ENCODE assay signal across 8 cellular contexts in genomic region chr19:49808762-49809154, GRCh38. TPM values are rescaled to one million over a fixed set of nuclear protein-coding genes. Genes with fewer than 3 reads are reported as not detected.
A peak's percentile ranks its signal among the peaks of the same experiment; 100 is the strongest.
DNase-seq lines count a peak whose midpoint lies in the region; ATAC-seq and TF ChIP-seq lines count a peak whose summit lies in the region.

No MANE protein-coding gene starts in this region.

- peaks cover 51% of the 10 kb centered on the region for H3F3A ChIP-seq in neural progenitor cell (ENCODE audit: low read depth)

- H3K9me3 ChIP-seq in gastroesophageal sphincter (no peaks in the 10 kb centered on the region), neural progenitor cell (ENCODE audit: low read depth) (no peaks in the 10 kb centered on the region)

- H3K27me3 ChIP-seq in gastroesophageal sphincter = no peaks in the 10 kb centered on the region
- H3K27me3 ChIP-seq in neural progenitor cell = no peaks in the 10 kb centered on the region

- no peak overlapping the region for H3K9ac ChIP-seq in neural progenitor cell

- DNase-seq in SKM-1 treated with dmso at 0.1 percent for 144 hours (lab: John Stamatoyannopoulos, UW; ENCODE audit: unreplicated experiment) = peak; percentile 9
- DNase-seq in SKM-1 (lab: John Stamatoyannopoulos, UW; ENCODE audit: unreplicated experiment) = no peak
- DNase-seq in SK-MEL-5 (ENCODE audit: low read depth, low spot score) = peak; percentile 82
- DNase-seq in activated naive CD4-positive, alpha-beta T cell treated with anti-CD3 and anti-CD28 coated beads, Interleukin-2, amount 50 U/mL, for 16 hours = peak; percentile 84
- DNase-seq in neural progenitor cell (ENCODE audit: low spot score) = peak; percentile 99
- DNase-seq in SHP77 treated with DMSO at 0.1 percent for 48 hours (lab: John Stamatoyannopoulos, UW) = no peak

- no peak for TF ChIP-seq EP300 in gastroesophageal sphincter (IDR thresholded peaks at IDR 0.05)

- H3K4me3 Mint-ChIP-seq in neural progenitor cell = peak overlapping the region; percentile 90
- H3K4me3 Mint-ChIP-seq in stimulated activated naive CD8-positive, alpha-beta T cell treated with anti-CD3 and anti-CD28 coated beads, Interleukin-15, Interleukin-2, amounts not matched to agents 100 ng/mL and 50 ng/mL, for 24 hours = peak overlapping the region; percentile 81

- peaks cover 11% of the 10 kb centered on the region for H4K20me1 ChIP-seq in neural progenitor cell (ENCODE audit: low read depth)

- H3K4me1 ChIP-seq in gastroesophageal sphincter (peaks cover 0 to 43% (median 11%) of the 10 kb centered on the region in 3 donors), neural progenitor cell (peaks cover 15% of the 10 kb centered on the region)

- H3K4me3 ChIP-seq in gastroesophageal sphincter = peak overlapping the region; percentile 68 to 80
- peak overlapping the region; percentile 49 for H3K4me3 ChIP-seq in neural progenitor cell

- peaks cover 34% of the 10 kb centered on the region for H3K4me1 Mint-ChIP-seq in neural progenitor cell
- peaks cover 39% of the 10 kb centered on the region for H3K4me1 Mint-ChIP-seq in stimulated activated naive CD8-positive, alpha-beta T cell treated with anti-CD3 and anti-CD28 coated beads, Interleukin-15, Interleukin-2, amounts not matched to agents 100 ng/mL and 50 ng/mL, for 24 hours (ENCODE audit: low read depth)

- peak in 1 of 2 donors; percentile 7 for TF ChIP-seq POLR2A in gastroesophageal sphincter (IDR thresholded peaks at IDR 0.05)

- peaks cover 9% of the 10 kb centered on the region for H3K79me2 ChIP-seq in neural progenitor cell (ENCODE audit: low read depth)

- peak overlapping the region; percentile 78 for H3K4me2 ChIP-seq in neural progenitor cell

- H3K9me3 Mint-ChIP-seq in neural progenitor cell = no peaks in the 10 kb centered on the region
- H3K9me3 Mint-ChIP-seq in stimulated activated naive CD8-positive, alpha-beta T cell treated with anti-CD3 and anti-CD28 coated beads, Interleukin-15, Interleukin-2, amounts not matched to agents 100 ng/mL and 50 ng/mL, for 24 hours = no peaks in the 10 kb centered on the region

- H3K27me3 Mint-ChIP-seq in neural progenitor cell (ENCODE audit: insufficient read depth, low read depth) = peaks cover 7% of the 10 kb centered on the region
- no peaks in the 10 kb centered on the region for H3K27me3 Mint-ChIP-seq in stimulated activated naive CD8-positive, alpha-beta T cell treated with anti-CD3 and anti-CD28 coated beads, Interleukin-15, Interleukin-2, amounts not matched to agents 100 ng/mL and 50 ng/mL, for 24 hours

- peaks cover 5% of the 10 kb centered on the region for H3K36me3 Mint-ChIP-seq in neural progenitor cell
- H3K36me3 Mint-ChIP-seq in stimulated activated naive CD8-positive, alpha-beta T cell treated with anti-CD3 and anti-CD28 coated beads, Interleukin-15, Interleukin-2, amounts not matched to agents 100 ng/mL and 50 ng/mL, for 24 hours (ENCODE audit: low read depth) = peaks cover 7% of the 10 kb centered on the region

- peak overlapping the region; percentile 95 for H3K27ac Mint-ChIP-seq in neural progenitor cell
- no peak overlapping the region for H3K27ac Mint-ChIP-seq in stimulated activated naive CD8-positive, alpha-beta T cell treated with anti-CD3 and anti-CD28 coated beads, Interleukin-15, Interleukin-2, amounts not matched to agents 100 ng/mL and 50 ng/mL, for 24 hours

- peak overlapping the region; percentile 55 to 92 (median 86) for H3K27ac ChIP-seq in gastroesophageal sphincter
- H3K27ac ChIP-seq in neural progenitor cell = no peak overlapping the region

- H3K36me3 ChIP-seq in gastroesophageal sphincter = peaks cover 0 to 41% of the 10 kb centered on the region in 2 donors
- H3K36me3 ChIP-seq in neural progenitor cell = no peaks in the 10 kb centered on the region

- WGBS in gastroesophageal sphincter (ENCODE audit: low coverage in 1 of 2), 2 donors = 0% methylated on average over 4 to 12 of the region's 27 CpGs

- H2AFZ ChIP-seq in neural progenitor cell (replicated peaks) = peak overlapping the region; percentile 22

- in situ Hi-C loops in SK-MEL-5 (cut with HindIII; ENCODE audit: low pct_unique_long_range_greater_than_20kb, low sequenced_read_pairs) = no loop called here

- peak in 1 of 4 experiments; percentile 17 for TF ChIP-seq CTCF in gastroesophageal sphincter (IDR thresholded peaks at IDR 0.05)
- TF ChIP-seq CTCF in neural progenitor cell (IDR thresholded peaks at IDR 0.05) = no peak

- ATAC-seq in gastroesophageal sphincter = peak; percentile 62

RNA-seq across cellular contexts. Expression of gene FUZ, which starts 4.3 kb away (rescaled TPM):
- 29.2 and 31.0 TPM in 2 replicates for total RNA-seq in SK-MEL-5 (2014; rRNA removed; shearing (Covaris generic))
- polyA plus RNA-seq in SK-MEL-5 (2015; cell fraction: cytosol; rRNA removed) = 28.3 and 31.1 TPM in 2 replicates
- 31.5 and 48.9 TPM in 2 replicates for polyA plus RNA-seq in SK-MEL-5 (2015; cell fraction: nucleus; rRNA removed)
- total RNA-seq in gastroesophageal sphincter = 10 to 100 TPM; 14.8 to 23.0 (median 20.1) TPM
- total RNA-seq in neural progenitor cell (ENCODE audit: low replicate concordance) = 24.6 and 37.8 TPM in 2 replicates

RNA-seq across cellular contexts. Expression of gene MED25, which starts 9.3 kb away (rescaled TPM):
- total RNA-seq in SK-MEL-5 (2014; rRNA removed; shearing (Covaris generic)) = 7.8 and 8.2 TPM in 2 replicates
- 26.8 and 28.8 TPM in 2 replicates for polyA plus RNA-seq in SK-MEL-5 (2015; cell fraction: cytosol; rRNA removed)
- 50.1 and 78.7 TPM in 2 replicates for polyA plus RNA-seq in SK-MEL-5 (2015; cell fraction: nucleus; rRNA removed)
- total RNA-seq in gastroesophageal sphincter (10 to 100 TPM; 26.7 to 36.1 (median 28.7) TPM), neural progenitor cell (ENCODE audit: low replicate concordance) (44.9 and 54.1 TPM in 2 replicates)

RNA-seq across cellular contexts. Expression of gene AP2A1, which starts 42.0 kb away (rescaled TPM):
- total RNA-seq in SK-MEL-5 (2014; rRNA removed; shearing (Covaris generic)) = 23.1 and 29.0 TPM in 2 replicates
- 85.2 and 105 TPM in 2 replicates for polyA plus RNA-seq in SK-MEL-5 (2015; cell fraction: cytosol; rRNA removed)
- 67.5 and 82.9 TPM in 2 replicates for polyA plus RNA-seq in SK-MEL-5 (2015; cell fraction: nucleus; rRNA removed)
- total RNA-seq in gastroesophageal sphincter = 100 to 1,000 TPM in 1 of 4 donors, 10 to 100 TPM in 3; 69.9 to 103 (median 76.1) TPM
- 61.6 and 137 TPM in 2 replicates for total RNA-seq in neural progenitor cell (ENCODE audit: low replicate concordance)

RNA-seq across cellular contexts. Expression of gene PTOV1, which starts 42.2 kb away (rescaled TPM):
- total RNA-seq in SK-MEL-5 (2014; rRNA removed; shearing (Covaris generic)) = 45.9 and 58.8 TPM in 2 replicates
- 61.1 and 82.2 TPM in 2 replicates for polyA plus RNA-seq in SK-MEL-5 (2015; cell fraction: cytosol; rRNA removed)
- 399 and 511 TPM in 2 replicates for polyA plus RNA-seq in SK-MEL-5 (2015; cell fraction: nucleus; rRNA removed)
- total RNA-seq in gastroesophageal sphincter (10 to 100 TPM; 52.9 to 89.1 (median 60.0) TPM), neural progenitor cell (ENCODE audit: low replicate concordance) (63.5 and 218 TPM in 2 replicates)

RNA-seq across cellular contexts. Expression of gene TSKS, which starts 45.7 kb away (rescaled TPM):
- not detected in 2 replicates for total RNA-seq in SK-MEL-5 (2014; rRNA removed; shearing (Covaris generic))
- not detected in 2 replicates for polyA plus RNA-seq in SK-MEL-5 (2015; cell fraction: cytosol; rRNA removed)
- not detected in 2 replicates for polyA plus RNA-seq in SK-MEL-5 (2015; cell fraction: nucleus; rRNA removed)
- total RNA-seq in gastroesophageal sphincter (1 to 10 TPM in 1 of 4 donors, under 1 TPM in 1, not detected in 2; 0.73 to 4.2 TPM), neural progenitor cell (ENCODE audit: low replicate concordance) (0.37 TPM in 1 of 2 replicates, not detected in the other)

Comparison
In these comparisons a context has a peak if more than half of its experiments do, and no peak if none do; other contexts are left out.
1. DNase-seq: peak in SKM-1 treated with dmso at 0.1 percent for 144 hours (single experiment), SK-MEL-5 (single experiment), activated naive CD4-positive, alpha-beta T cell treated with anti-CD3 and anti-CD28 coated beads, Interleukin-2, amount 50 U/mL, for 16 hours (single experiment) and neural progenitor cell (single experiment); none in SKM-1 (single experiment) and SHP77 treated with DMSO at 0.1 percent for 48 hours (single experiment).